In genomic region chr6:32685603-32686002, GRCh38 we compare ENCODE assay signal across 9 cellular contexts. TPM values are rescaled to one million over a fixed set of nuclear protein-coding genes. Genes with fewer than 3 reads are reported as not detected.
A peak's percentile ranks its signal among the peaks of the same experiment; 100 is the strongest.
DNase-seq lines count a peak whose midpoint lies in the region; ATAC-seq and TF ChIP-seq lines count a peak whose summit lies in the region.
"Had no signal": no experiment of that assay in that cellular context is flagged by ENCODE, and none has a peak within 500 bp of the region (broad histone marks: within the 10 kb centered on the region; RNA-seq: fewer than 3 reads in every experiment).

No MANE protein-coding gene starts in this region.

- H3K27me3 Mint-ChIP-seq in CD8-positive, alpha-beta T cell (ENCODE audit: low read depth) = no peaks in the 10 kb centered on the region
- peaks cover 4% of the 10 kb centered on the region for H3K27me3 Mint-ChIP-seq in activated naive CD8-positive, alpha-beta T cell treated with anti-CD3 and anti-CD28 coated beads for 36 hours

- H3K4me3 Mint-ChIP-seq in CD8-positive, alpha-beta T cell = peak overlapping the region; percentile 1
- no peak overlapping the region for H3K4me3 Mint-ChIP-seq in activated naive CD8-positive, alpha-beta T cell treated with anti-CD3 and anti-CD28 coated beads for 36 hours
- H3K4me3 Mint-ChIP-seq: brain had no signal

- H3K4me1 ChIP-seq in CD8-positive, alpha-beta T cell (ENCODE audit: insufficient read depth, low read length) = peaks cover 19% of the 10 kb centered on the region
- H3K4me1 ChIP-seq in sigmoid colon = no peaks in the 10 kb centered on the region

- H3K4me3 ChIP-seq in CD8-positive, alpha-beta T cell (ENCODE audit: low read depth, low read length) = no peak overlapping the region
- H3K4me3 ChIP-seq in sigmoid colon = no peak overlapping the region

- no peak for TF ChIP-seq EP300 in sigmoid colon (IDR thresholded peaks at IDR 0.05)

- peak overlapping the region; percentile 50 for H3K27ac Mint-ChIP-seq in CD8-positive, alpha-beta T cell
- peak overlapping the region; percentile 61 for H3K27ac Mint-ChIP-seq in activated naive CD8-positive, alpha-beta T cell treated with anti-CD3 and anti-CD28 coated beads for 36 hours
- H3K27ac Mint-ChIP-seq: brain had no signal

- no peaks in the 10 kb centered on the region for H3K27me3 ChIP-seq in CD8-positive, alpha-beta T cell (ENCODE audit: insufficient read depth, low read length)
- peaks cover 0 to 6% (median 4%) of the 10 kb centered on the region in 3 donors for H3K27me3 ChIP-seq in sigmoid colon

- CTCF ChIA-PET in CD8-positive, alpha-beta T cell (lab: Charles Lee) = no interaction called here

- no peaks in the 10 kb centered on the region for H3K36me3 Mint-ChIP-seq in CD8-positive, alpha-beta T cell
- peaks cover 2% of the 10 kb centered on the region for H3K36me3 Mint-ChIP-seq in activated naive CD8-positive, alpha-beta T cell treated with anti-CD3 and anti-CD28 coated beads for 36 hours
- H3K36me3 Mint-ChIP-seq: brain had no signal

- peak; percentile 91 for ATAC-seq in CD8-positive, alpha-beta T cell
- ATAC-seq in GM19395 (IDR thresholded peaks at IDR 0.05; ENCODE audit: unreplicated experiment) (peak; percentile 79), HG03378 (IDR thresholded peaks at IDR 0.05; ENCODE audit: unreplicated experiment) (peak; percentile 69), omental fat pad (ENCODE audit: low FRiP score) (no peak)

- TF ChIP-seq POLR2A in sigmoid colon (IDR thresholded peaks at IDR 0.05) = no peak

- intact Hi-C loops in CD8-positive, alpha-beta T cell (cut with DNase I, micrococcal nuclease) = loop anchor here (1.0 to 10.0 kb wide), 4 partner anchors 17 to 101 kb away; partner anchors contain the start of genes HLA-DQB1 (in 1 of the 2) and HLA-DRB1 (in 1 of the 2)
- intact Hi-C loops in sigmoid colon (cut with DNase I) = no loop called here

- no peaks in the 10 kb centered on the region for H3K9me3 Mint-ChIP-seq in CD8-positive, alpha-beta T cell
- no peaks in the 10 kb centered on the region for H3K9me3 Mint-ChIP-seq in activated naive CD8-positive, alpha-beta T cell treated with anti-CD3 and anti-CD28 coated beads for 36 hours

- no peak overlapping the region for H3K27ac ChIP-seq in CD8-positive, alpha-beta T cell (ENCODE audit: low read depth, low read length)
- H3K27ac ChIP-seq in sigmoid colon = no peak overlapping the region

- peaks cover 24% of the 10 kb centered on the region for H3K4me1 Mint-ChIP-seq in CD8-positive, alpha-beta T cell (ENCODE audit: low read depth)
- peaks cover 27% of the 10 kb centered on the region for H3K4me1 Mint-ChIP-seq in activated naive CD8-positive, alpha-beta T cell treated with anti-CD3 and anti-CD28 coated beads for 36 hours
- H3K4me1 Mint-ChIP-seq: brain had no signal

- WGBS in sigmoid colon, 2 donors = 13 to 36% methylated on average over 1 of the region's 1 CpG

- peak in 2 of 7 experiments; percentile 32 to 40 for DNase-seq in CD8-positive, alpha-beta T cell
- DNase-seq in activated naive CD8-positive, alpha-beta T cell treated with anti-CD3 and anti-CD28 coated beads for 36 hours = peak; percentile 29
- no peak for DNase-seq in amygdala (lab: John Stamatoyannopoulos, UW)
- DNase-seq in cerebellar nuclear complex (lab: John Stamatoyannopoulos, UW) = no peak
- no peak for DNase-seq in omental fat pad (ENCODE audit: low spot score)
- no peak for DNase-seq in sigmoid colon

- POLR2A ChIA-PET in CD8-positive, alpha-beta T cell (lab: Charles Lee) = interaction anchor here (0.9 to 1.1 kb wide), 2 partner anchors 22 to 97 kb away, joined by 3 read pairs; no protein-coding TSS in a partner anchor

- no peaks in the 10 kb centered on the region for H3K36me3 ChIP-seq in CD8-positive, alpha-beta T cell (ENCODE audit: insufficient read depth, low read length)
- no peaks in the 10 kb centered on the region for H3K36me3 ChIP-seq in sigmoid colon

- H3K9me3 ChIP-seq in CD8-positive, alpha-beta T cell (ENCODE audit: low read length) = no peaks in the 10 kb centered on the region
- no peaks in the 10 kb centered on the region for H3K9me3 ChIP-seq in sigmoid colon

- TF ChIP-seq CTCF in CD8-positive, alpha-beta T cell (IDR thresholded peaks at IDR 0.05) = no peak
- no peak for TF ChIP-seq CTCF in omental fat pad (IDR thresholded peaks at IDR 0.05)
- no peak for TF ChIP-seq CTCF in sigmoid colon (IDR thresholded peaks at IDR 0.05)

RNA-seq across cellular contexts. Expression of gene HLA-DQB1, which starts 19.1 kb away (rescaled TPM):
- 10 to 100 TPM; 27.5 to 30.6 TPM for total RNA-seq in CD8-positive, alpha-beta T cell
- 10 to 100 TPM; 13.9 to 17.5 TPM for total RNA-seq in activated naive CD8-positive, alpha-beta T cell treated with anti-CD3 and anti-CD28 coated beads for 36 hours
- total RNA-seq in omental fat pad = 1 to 10 TPM; 1.6 to 9.1 (median 2.4) TPM
- 1 to 10 TPM in 2 of 4 donors, under 1 TPM in 2; under 0.01 to 3.5 (median 1.7) TPM for total RNA-seq in sigmoid colon
- polyA plus RNA-seq in sigmoid colon = 100 to 1,000 TPM in 1 of 3 donors, 10 to 100 TPM in 2; 36.6 to 182 (median 77.9) TPM

RNA-seq across cellular contexts. Expression of gene HLA-DQA1, which starts 48.4 kb away (rescaled TPM):
- total RNA-seq in CD8-positive, alpha-beta T cell = 1 to 10 TPM; 5.4 to 5.5 TPM
- 1 to 10 TPM; 4.4 to 5.3 TPM for total RNA-seq in activated naive CD8-positive, alpha-beta T cell treated with anti-CD3 and anti-CD28 coated beads for 36 hours
- 10 to 100 TPM in 1 of 4 donors, 1 to 10 TPM in 3; 1.8 to 14.5 (median 6.8) TPM for total RNA-seq in omental fat pad
- total RNA-seq in sigmoid colon = 1 to 10 TPM in 3 of 4 donors, under 1 TPM in 1; 0.16 to 9.5 (median 4.0) TPM
- polyA plus RNA-seq in sigmoid colon = 100 to 1,000 TPM in 2 of 3 donors, 10 to 100 TPM in 1; 32.4 to 250 (median 129) TPM

RNA-seq across cellular contexts. Expression of gene HLA-DQA2, which starts 55.6 kb away (rescaled TPM):
- total RNA-seq in CD8-positive, alpha-beta T cell = under 1 TPM; 0.22 to 0.30 TPM
- under 1 TPM; 0.45 to 0.46 TPM for total RNA-seq in activated naive CD8-positive, alpha-beta T cell treated with anti-CD3 and anti-CD28 coated beads for 36 hours
- total RNA-seq in omental fat pad (1 to 10 TPM in 1 of 4 donors, under 1 TPM in 2, not detected in 1; 0.56 to 2.4 (median 0.96) TPM), sigmoid colon (1 to 10 TPM in 2 of 4 donors, under 1 TPM in 1, not detected in 1; 0.36 to 1.7 (median 1.2) TPM)
- under 1 TPM in 1 of 3 donors, not detected in 2; 0.17 TPM for polyA plus RNA-seq in sigmoid colon
